8 cellular contexts compared by ENCODE assay signal in genomic region chr12:118055144-118055557, GRCh38. TPM values are rescaled to one million over a fixed set of nuclear protein-coding genes. Genes with fewer than 3 reads are reported as not detected.
A peak's percentile ranks its signal among the peaks of the same experiment; 100 is the strongest.
DNase-seq lines count a peak whose midpoint lies in the region; ATAC-seq, FAIRE-seq and TF ChIP-seq lines count a peak whose summit lies in the region.

No MANE protein-coding gene starts in this region.

- TF ChIP-seq POLR2A in GM12892 (IDR thresholded peaks at IDR 0.05; ENCODE audit: low read depth, low read length): no peak

- BruUV-seq in A673 (replicated peaks; lab: Mats Ljungman, UMichigan): no TSS peak

- WGBS in right cardiac atrium: 64% methylated on average over 2 of the region's 2 CpGs

- DNase-seq in A673 (ENCODE audit: low spot score) (peak; percentile 81), GM12892 (ENCODE audit: insufficient read length) (peak; percentile 30), RWPE2 (ENCODE audit: low spot score) (no peak), right cardiac atrium (peak in 2 of 3 donors; percentile 44 to 61), frontal cortex (ENCODE audit: low spot score in 2 of 2) (no peak)
- DNase-seq in activated T-helper 9 cell treated with anti-CD3 and anti-CD28 coated beads, Interleukin-2, amount 50 U/mL, for 16 hours (ENCODE audit: low read depth): peak; percentile 54
- peak; percentile 60 to 61 for DNase-seq in stimulated activated CD4-positive, alpha-beta T cell treated with anti-CD3 and anti-CD28 coated beads, Interleukin-4, amount 100 ng/mL, for 4 hours

- POLR2A ChIA-PET in A673 (lab: Charles Lee; ENCODE audit: low non-redundant PET): interaction anchor here (0.6 kb wide), 1 partner anchor 1813 kb away, joined by 4 read pairs; no protein-coding TSS in a partner anchor

- peak; percentile 14 for FAIRE-seq in GM12892 (lab: Jason Lieb, UNC)
- FAIRE-seq in frontal cortex (lab: Jason Lieb, UNC): no peak

- H3K27ac ChIP-seq in A673 (ENCODE audit: low read depth, low read length, poor library complexity, severe bottlenecking) (no peak overlapping the region), RWPE2 (ENCODE audit: poor library complexity, severe bottlenecking) (no peak overlapping the region), right cardiac atrium (ENCODE audit: low read length) (no peak overlapping the region)

- H3K9me3 ChIP-seq in A673 (ENCODE audit: low read depth, low read length, poor library complexity, severe bottlenecking) (no peaks in the 10 kb centered on the region), RWPE2 (ENCODE audit: severe bottlenecking) (no peaks in the 10 kb centered on the region), right cardiac atrium (ENCODE audit: control insufficient read depth, low read length) (no peaks in the 10 kb centered on the region)

- peaks cover 14% of the 10 kb centered on the region for H3K36me3 ChIP-seq in A673 (ENCODE audit: insufficient read depth, low read length, poor library complexity, severe bottlenecking)
- H3K36me3 ChIP-seq in RWPE2 (ENCODE audit: low read depth): peaks cover 24% of the 10 kb centered on the region

- peak; percentile 87 for ATAC-seq in HG03354 (IDR thresholded peaks at IDR 0.05; ENCODE audit: poor library complexity, severe bottlenecking, unreplicated experiment)
- ATAC-seq in RWPE2 (ENCODE audit: low read depth): no peak
- peak in 1 of 2 donors; percentile 39 for ATAC-seq in right cardiac atrium

- CTCF ChIA-PET in A673 (lab: Charles Lee): interaction anchor here (0.6 to 0.7 kb wide), 2 partner anchors 318 to 756 kb away, joined by 3 to 4 read pairs; partner anchors contain the start of gene TAOK3

- H3K27me3 ChIP-seq in A673 (replicated peaks; ENCODE audit: insufficient read depth, low read depth, low read length, poor library complexity) (no peaks in the 10 kb centered on the region), RWPE2 (ENCODE audit: insufficient read depth, poor library complexity, severe bottlenecking) (no peaks in the 10 kb centered on the region), right cardiac atrium (ENCODE audit: control insufficient read depth, insufficient read depth) (no peaks in the 10 kb centered on the region)

- peak; percentile 75 for TF ChIP-seq CTCF in A673 (conservative IDR thresholded peaks at IDR 0.05; ENCODE audit: low read depth, low read length)
- peak; percentile 67 for TF ChIP-seq CTCF in RWPE2 (IDR thresholded peaks at IDR 0.05; ENCODE audit: poor library complexity, severe bottlenecking)

- H3K4me3 ChIP-seq in A673 (ENCODE audit: low read depth, low read length, poor library complexity, severe bottlenecking) (no peak overlapping the region), RWPE2 (ENCODE audit: severe bottlenecking) (no peak overlapping the region), right cardiac atrium (ENCODE audit: low read length) (no peak overlapping the region)

- intact Hi-C loops in A673 (cut with micrococcal nuclease; ENCODE audit: unreplicated experiment) (no loop called here), right cardiac atrium (cut with DNase I) (no loop called here)

- H3K4me1 ChIP-seq in A673 (ENCODE audit: insufficient read depth, low read length, poor library complexity, severe bottlenecking) (peaks cover 7% of the 10 kb centered on the region), RWPE2 (ENCODE audit: insufficient read depth, poor library complexity, severe bottlenecking) (peaks cover 27% of the 10 kb centered on the region), right cardiac atrium (ENCODE audit: control insufficient read depth, insufficient read depth, low read length) (peaks cover 11% of the 10 kb centered on the region)

RNA-seq across cellular contexts. Expression of gene WSB2, which starts 5.8 kb away (rescaled TPM):
- 97.9 and 122 TPM in 2 replicates for total RNA-seq in A673 (2021)
- polyA plus RNA-seq in GM12892 (2012; ENCODE audit: missing spikeins): 40.3 TPM
- 10 to 100 TPM; 71.9 to 79.2 (median 72.8) TPM for total RNA-seq in right cardiac atrium
- 40.6 TPM for polyA plus RNA-seq in right cardiac atrium
- 532 TPM for total RNA-seq in frontal cortex

RNA-seq across cellular contexts. Expression of gene RFC5, which starts 38.6 kb away (rescaled TPM):
- total RNA-seq in A673 (2021): 62.1 and 66.3 TPM in 2 replicates
- 45.3 TPM for polyA plus RNA-seq in GM12892 (2012; ENCODE audit: missing spikeins)
- 1 to 10 TPM; 4.3 to 7.9 (median 6.4) TPM for total RNA-seq in right cardiac atrium
- polyA plus RNA-seq in right cardiac atrium: 4.3 TPM
- 20.8 TPM for total RNA-seq in frontal cortex

RNA-seq across cellular contexts. Expression of gene VSIG10, which starts 48.7 kb away (rescaled TPM):
- total RNA-seq in A673 (2021) (7.7 and 9.9 TPM in 2 replicates), right cardiac atrium (10 to 100 TPM in 3 of 4 donors, 1 to 10 TPM in 1; 6.3 to 14.7 (median 14.3) TPM), frontal cortex (14.7 TPM)
- 7.5 TPM for polyA plus RNA-seq in GM12892 (2012; ENCODE audit: missing spikeins)
- 9.1 TPM for polyA plus RNA-seq in right cardiac atrium

Comparison
In these comparisons a context has a peak if more than half of its experiments do, and no peak if none do; other contexts are left out.
1. DNase-seq: peak in A673 (single experiment), GM12892 (single experiment), activated T-helper 9 cell treated with anti-CD3 and anti-CD28 coated beads, Interleukin-2, amount 50 U/mL, for 16 hours (single experiment), right cardiac atrium (2 of 3) and stimulated activated CD4-positive, alpha-beta T cell treated with anti-CD3 and anti-CD28 coated beads, Interleukin-4, amount 100 ng/mL, for 4 hours (2 of 2); none in RWPE2 (single experiment) and frontal cortex (0 of 2).